ENCODE assay signal across 19 cellular contexts in the genomic region with DNA sequence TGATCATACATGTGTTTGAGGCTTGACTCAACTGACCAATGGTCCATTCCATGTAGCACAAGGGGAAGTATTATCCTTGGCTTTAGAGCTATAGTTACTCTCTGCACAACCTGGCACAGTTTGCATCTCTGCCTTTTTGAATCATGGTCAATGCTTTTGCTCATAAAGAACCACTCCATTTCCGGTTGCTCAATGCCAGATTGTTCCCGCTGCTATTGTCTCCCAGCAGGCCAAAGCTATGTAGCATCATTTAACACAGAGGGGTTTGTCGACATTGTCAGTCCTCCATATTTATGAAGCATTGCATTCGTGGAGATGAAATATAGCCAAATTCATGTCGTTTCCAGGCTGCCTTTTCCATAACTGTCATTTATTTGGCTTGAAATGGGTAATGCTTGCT.
"Had no signal": no experiment of that assay in that cellular context is flagged by ENCODE, and none has a peak within 500 bp of the region (broad histone marks: within the 10 kb centered on the region; RNA-seq: fewer than 3 reads in every experiment).

No MANE protein-coding gene starts in this region.

- H3K36me3 ChIP-seq: esophagus squamous epithelium, lower lobe of right lung, pancreas, right lobe of liver, thoracic aorta, tibial nerve, upper lobe of left lung had no signal

- H3K9me3 ChIP-seq: esophagus squamous epithelium, lower lobe of right lung, pancreas, right lobe of liver, thoracic aorta, tibial nerve, upper lobe of left lung had no signal

- H3K27me3 ChIP-seq: esophagus squamous epithelium, pancreas, right lobe of liver, tibial nerve, upper lobe of left lung had no signal

- H3K4me1 ChIP-seq: esophagus squamous epithelium, lower lobe of right lung, pancreas, right lobe of liver, tibial nerve, upper lobe of left lung had no signal

- DNase-seq: cortex of kidney; effector memory CD8-positive, alpha-beta T cell; erythroblast; esophagus squamous epithelium; head of caudate nucleus; left ventricle myocardium superior; lower lobe of right lung; naive thymus-derived CD8-positive, alpha-beta T cell; nephron progenitor cell; occipital lobe; pancreas; right lobe of liver; small intestine; stimulated activated CD4-positive, alpha-beta T cell treated with anti-CD3 and anti-CD28 coated beads, Interleukin-15, amount 100 ng/mL, for 24 hours; stimulated activated CD4-positive, alpha-beta T cell treated with anti-CD3 and anti-CD28 coated beads, Interleukin-2, amount 100 ng/mL, for 48 hours; stimulated activated naive B cell treated with anti-CD40 and anti-IgM and Interleukin-4, amounts not matched to agents 10 μg/mL and 1 μg/mL and 100 μg/mL, for 72 hours; upper lobe of left lung had no signal

- H3K27ac ChIP-seq: esophagus squamous epithelium, lower lobe of right lung, pancreas, right lobe of liver, thoracic aorta, tibial nerve, upper lobe of left lung had no signal

- H3K4me3 ChIP-seq: esophagus squamous epithelium, lower lobe of right lung, pancreas, right lobe of liver, thoracic aorta, tibial nerve, upper lobe of left lung had no signal
